ENCODE assay signal across 8 cellular contexts in the genomic region with DNA sequence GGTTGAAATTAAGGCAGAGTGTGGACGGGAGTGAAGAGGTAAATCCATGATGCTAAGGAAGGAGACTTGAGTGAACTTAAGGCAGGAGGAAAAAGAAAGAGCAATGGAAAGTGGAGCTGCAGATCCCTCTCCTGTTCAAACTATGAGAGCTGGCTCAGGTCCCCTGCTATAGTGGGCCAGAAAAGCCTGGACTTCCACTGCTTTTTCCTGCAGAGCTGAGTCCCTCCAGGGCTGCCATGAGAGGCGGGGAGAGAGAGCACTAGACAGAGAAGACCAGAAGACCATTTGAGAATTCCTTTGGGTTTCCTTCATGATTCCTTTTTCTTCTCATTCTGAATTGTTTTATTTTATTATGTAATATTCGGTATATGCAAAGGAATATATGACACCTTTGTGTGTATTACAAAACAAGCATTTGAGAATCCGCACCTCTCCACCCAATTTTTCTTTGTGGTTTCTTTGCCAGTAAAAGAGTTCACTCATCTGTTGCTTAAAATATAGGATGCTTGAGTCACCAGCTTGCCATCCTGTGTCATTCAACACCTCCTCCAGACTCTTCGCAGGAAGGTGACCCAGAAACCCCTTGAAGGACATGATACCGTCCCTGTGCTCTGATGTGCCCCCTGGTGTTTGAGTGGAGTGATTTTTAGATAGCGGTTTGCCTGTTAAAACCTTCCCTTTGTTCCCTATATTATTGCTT. TPM values are rescaled to one million over a fixed set of nuclear protein-coding genes. Genes with fewer than 3 reads are reported as not detected.
DNase-seq lines count a peak whose midpoint lies in the region; ATAC-seq and TF ChIP-seq lines count a peak whose summit lies in the region.

No MANE protein-coding gene starts in this region.

- CTCF ChIA-PET in Calu3 (lab: Charles Lee): interaction anchor here (1.4 to 3.1 kb wide), 6 partner anchors 12 to 160 kb away, joined by 3 to 15 read pairs (median 6); partner anchors contain the start of gene SREBF2

- H3K4me1 Mint-ChIP-seq in Calu3 (ENCODE audit: low read depth, unreplicated experiment): peaks cover 35% of the 10 kb centered on the region
- peaks cover 38% of the 10 kb centered on the region for H3K4me1 Mint-ChIP-seq in T-helper 17 cell

- H3K27ac ChIP-seq in angular gyrus (ENCODE audit: low read depth, low read length): peak overlapping the region; percentile 64

- H3K9me3 ChIP-seq in T-helper 17 cell (ENCODE audit: control insufficient read depth, low read length, poor library complexity, severe bottlenecking): no peaks in the 10 kb centered on the region

- H3K27ac Mint-ChIP-seq in Calu3 (ENCODE audit: unreplicated experiment): peak overlapping the region; percentile 63
- H3K27ac Mint-ChIP-seq in T-helper 17 cell: peak overlapping the region; percentile 92

- ATAC-seq in T-helper 17 cell: peak; percentile 69
- no peak for ATAC-seq in HG03439 (IDR thresholded peaks at IDR 0.05; ENCODE audit: unreplicated experiment)

- peaks cover 41% of the 10 kb centered on the region for H3K36me3 Mint-ChIP-seq in Calu3 (ENCODE audit: insufficient read depth, unreplicated experiment)
- H3K36me3 Mint-ChIP-seq in T-helper 17 cell (ENCODE audit: low read depth): no peaks in the 10 kb centered on the region

- intact Hi-C loops in Calu3 (cut with micrococcal nuclease; ENCODE audit: unreplicated experiment): loop anchor here (1.0 kb wide), 1 partner anchor 35 kb away; no protein-coding TSS in a partner anchor

- TF ChIP-seq CTCF in Calu3 (IDR thresholded peaks at IDR 0.05; ENCODE audit: unreplicated experiment): peak; percentile 68

- BruUV-seq in Calu3 (replicated peaks; lab: Mats Ljungman, UMichigan): no TSS peak

- H3K4me3 Mint-ChIP-seq in Calu3 (ENCODE audit: low read depth, unreplicated experiment): no peak overlapping the region
- H3K4me3 Mint-ChIP-seq in T-helper 17 cell: peak overlapping the region; percentile 19

- H3K9me3 Mint-ChIP-seq in Calu3 (ENCODE audit: low read depth, unreplicated experiment): no peaks in the 10 kb centered on the region

- no peaks in the 10 kb centered on the region for H3K27me3 Mint-ChIP-seq in Calu3 (ENCODE audit: unreplicated experiment)
- no peaks in the 10 kb centered on the region for H3K27me3 Mint-ChIP-seq in T-helper 17 cell

- peak; percentile 72 for DNase-seq in Calu3
- peak in 55 of 76 experiments; percentile 7 to 67 (median 34) for DNase-seq in HUDEP-2 (lab: John Stamatoyannopoulos, UW; ENCODE audit: unreplicated experiment in 76 of 76)
- DNase-seq in T-helper 17 cell: peak; percentile 48 to 56 (median 52)
- DNase-seq in iPS DF 4.7 (ENCODE audit: extremely low read depth, low spot score): peak; percentile 53
- peak; percentile 53 to 70 for DNase-seq in stimulated activated CD4-positive, alpha-beta T cell treated with anti-CD3 and anti-CD28 coated beads, Interleukin-1b, Interleukin-23, amount 100 ng/mL, for 4 hours (ENCODE audit: low read depth in 2 of 2)
- no peak for DNase-seq in KG1 (lab: John Stamatoyannopoulos, UW)

RNA-seq across cellular contexts. Expression of gene SREBF2, which starts 24.4 kb away (rescaled TPM):
- total RNA-seq in Calu3 (2022) (145 and 159 TPM in 2 replicates), T-helper 17 cell (100 to 1,000 TPM; 102 to 106 TPM)

RNA-seq across cellular contexts. Expression of gene CCDC134, which starts 56.8 kb away (rescaled TPM):
- total RNA-seq in Calu3 (2022) (18.4 and 20.1 TPM in 2 replicates), T-helper 17 cell (10 to 100 TPM; 13.7 to 14.2 TPM)

RNA-seq across cellular contexts. Expression of gene SHISA8, which starts 57.6 kb away (rescaled TPM):
- total RNA-seq in Calu3 (2022) (not detected in 2 replicates), T-helper 17 cell (1 to 10 TPM in 1 of 2 donors, not detected in 1; 1.6 TPM)
